ENCODE assay signal across 21 cellular contexts in the genomic region with DNA sequence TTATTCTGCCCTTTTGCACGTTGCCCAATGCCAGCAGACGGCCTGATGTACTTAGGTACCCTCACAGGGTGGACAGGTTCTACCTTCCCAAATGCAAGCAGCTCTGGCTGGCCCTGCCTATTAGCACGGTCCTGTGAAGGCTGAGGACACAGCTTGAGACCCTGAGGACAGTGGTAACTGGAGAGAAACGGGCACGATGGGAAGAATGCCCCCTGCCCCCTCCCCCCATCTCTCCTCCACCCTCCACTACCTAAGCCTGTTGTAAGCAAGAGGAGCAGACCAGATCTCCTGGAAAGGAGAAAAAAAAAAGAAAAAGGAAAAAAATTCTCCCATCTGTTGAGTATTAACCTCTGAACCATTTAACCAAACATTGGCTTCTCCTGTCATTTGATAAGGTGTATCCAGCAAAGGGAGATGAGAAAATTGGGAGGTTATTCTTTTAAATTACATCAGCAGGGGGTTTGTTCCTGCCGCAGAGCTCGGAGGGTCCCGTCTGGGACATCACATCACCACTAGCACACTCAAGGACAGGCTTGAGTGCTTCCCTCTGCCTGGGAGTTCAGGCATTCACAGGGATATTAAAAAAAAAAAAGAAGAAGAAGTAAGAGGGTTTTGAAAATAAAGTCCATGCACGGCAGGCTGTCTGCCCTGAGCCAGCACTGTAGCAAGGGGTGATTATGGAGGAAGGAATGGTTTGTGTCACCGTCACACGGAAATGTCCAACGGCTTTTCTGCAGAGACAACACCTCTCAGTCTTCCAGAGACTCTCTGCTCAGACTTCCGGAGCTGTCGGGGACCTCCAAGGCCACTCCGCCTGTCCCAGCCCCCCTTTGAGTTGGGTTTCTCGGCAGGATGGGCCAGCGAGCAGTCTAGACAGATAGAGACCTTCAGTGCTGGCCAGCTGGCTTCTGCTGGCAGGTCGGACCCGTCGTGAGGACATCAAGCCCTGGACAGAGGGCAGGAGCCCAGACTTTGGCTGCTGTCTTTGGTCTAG. TPM values are rescaled to one million over a fixed set of nuclear protein-coding genes. Genes with fewer than 3 reads are reported as not detected.
A peak's percentile ranks its signal among the peaks of the same experiment; 100 is the strongest.
DNase-seq lines count a peak whose midpoint lies in the region; ATAC-seq and TF ChIP-seq lines count a peak whose summit lies in the region.
"Had no signal": no experiment of that assay in that cellular context is flagged by ENCODE, and none has a peak within 500 bp of the region (broad histone marks: within the 10 kb centered on the region; RNA-seq: fewer than 3 reads in every experiment).

No MANE protein-coding gene starts in this region.

- no peaks in the 10 kb centered on the region for H3K36me3 ChIP-seq in fibroblast of lung (ENCODE audit: control insufficient read depth, insufficient read depth, low read length)
- H3K36me3 ChIP-seq in smooth muscle cell (ENCODE audit: low read depth) = no peaks in the 10 kb centered on the region

- H2AFZ ChIP-seq in fibroblast of lung (ENCODE audit: low read length) = no peak overlapping the region
- peak overlapping the region; percentile 26 for H2AFZ ChIP-seq in smooth muscle cell (ENCODE audit: low read depth)

- H3K9me3 ChIP-seq in fibroblast of lung (ENCODE audit: control insufficient read depth, insufficient read depth, low read depth, low read length) = no peaks in the 10 kb centered on the region
- H3K9me3 ChIP-seq in smooth muscle cell (replicated peaks; ENCODE audit: low read depth) = no peaks in the 10 kb centered on the region

- no peak for ATAC-seq in natural killer cell treated with Interleukin-12 subunit alpha and Interleukin-12 subunit beta and Interleukin-15 and Interleukin-18, amount 100 ng/mL, for 72 hours
- ATAC-seq: left colon had no signal

- no peak overlapping the region for H3K27ac Mint-ChIP-seq in natural killer cell treated with Interleukin-12 subunit alpha and Interleukin-12 subunit beta and Interleukin-15 and Interleukin-18, amount 100 ng/mL, for 72 hours
- H3K27ac Mint-ChIP-seq: activated CD4-positive, alpha-beta T cell treated with anti-CD3 and anti-CD28 coated beads, Interleukin-2, amount 10 ng/mL, durations not matched to agents 7 days and 5 days; HFFc6 had no signal

- H3K4me1 ChIP-seq in fibroblast of lung (ENCODE audit: control insufficient read depth, extremely low read depth, insufficient read depth, low read length) = no peaks in the 10 kb centered on the region
- peaks cover 9% of the 10 kb centered on the region for H3K4me1 ChIP-seq in smooth muscle cell (ENCODE audit: low read depth)

- no peak for TF ChIP-seq CTCF in fibroblast of lung (conservative IDR thresholded peaks at IDR 0.05 in 1 of 2, IDR thresholded peaks at IDR 0.05 in 1 of 2; ENCODE audit: low read depth in 1 of 2, low read length in 2 of 2)
- no peak for TF ChIP-seq CTCF in smooth muscle cell (IDR thresholded peaks at IDR 0.05; ENCODE audit: borderline replicate concordance, insufficient read depth, poor library complexity, severe bottlenecking)

- WGBS in smooth muscle cell (ENCODE audit: low lambda C conversion rate) = 29% methylated on average over 20 of the region's 20 CpGs

- H3K9me3 Mint-ChIP-seq in natural killer cell treated with Interleukin-12 subunit alpha and Interleukin-12 subunit beta and Interleukin-15 and Interleukin-18, amount 100 ng/mL, for 72 hours = no peaks in the 10 kb centered on the region
- H3K9me3 Mint-ChIP-seq: activated CD4-positive, alpha-beta T cell treated with anti-CD3 and anti-CD28 coated beads, Interleukin-2, amount 10 ng/mL, durations not matched to agents 7 days and 5 days; HFFc6 had no signal

- H3K4me1 Mint-ChIP-seq in natural killer cell treated with Interleukin-12 subunit alpha and Interleukin-12 subunit beta and Interleukin-15 and Interleukin-18, amount 100 ng/mL, for 72 hours (ENCODE audit: low read depth in 2 of 2) = no peaks in the 10 kb centered on the region
- H3K4me1 Mint-ChIP-seq: activated CD4-positive, alpha-beta T cell treated with anti-CD3 and anti-CD28 coated beads, Interleukin-2, amount 10 ng/mL, durations not matched to agents 7 days and 5 days had no signal

- no peak overlapping the region for H3K4me3 ChIP-seq in fibroblast of lung (replicated peaks in 1 of 4; ENCODE audit: control extremely low read depth in 1 of 4, insufficient read depth in 1 of 4, low read depth in 3 of 4, low read length in 4 of 4)
- H3K4me3 ChIP-seq in smooth muscle cell = no peak overlapping the region

- no peak overlapping the region for H3K4me3 Mint-ChIP-seq in natural killer cell treated with Interleukin-12 subunit alpha and Interleukin-12 subunit beta and Interleukin-15 and Interleukin-18, amount 100 ng/mL, for 72 hours
- H3K4me3 Mint-ChIP-seq: activated CD4-positive, alpha-beta T cell treated with anti-CD3 and anti-CD28 coated beads, Interleukin-2, amount 10 ng/mL, durations not matched to agents 7 days and 5 days; HFFc6 had no signal

- peak; percentile 75 for DNase-seq in NCI-H2171 (lab: John Stamatoyannopoulos, UW)
- no peak for DNase-seq in fibroblast of lung (ENCODE audit: low read depth in 2 of 2)
- DNase-seq in iPS-NIHi7 (ENCODE audit: extremely low spot score) = peak; percentile 44
- DNase-seq in smooth muscle cell (lab: John Stamatoyannopoulos, UW; ENCODE audit: unreplicated experiment) = no peak
- DNase-seq in UCSD-AML1 (lab: John Stamatoyannopoulos, UW; ENCODE audit: unreplicated experiment) = no peak
- no peak for DNase-seq in NCI-H526 (lab: John Stamatoyannopoulos, UW)
- no peak for DNase-seq in natural killer cell treated with Interleukin-12 subunit alpha and Interleukin-12 subunit beta and Interleukin-15 and Interleukin-18, amount 100 ng/mL, for 72 hours (ENCODE audit: low spot score)
- no peak for DNase-seq in stimulated activated CD4-positive, alpha-beta T cell treated with anti-CD3 and anti-CD28 coated beads, Interleukin-4, amount 100 ng/mL, for 24 hours
- DNase-seq: activated CD4-positive, alpha-beta T cell treated with anti-CD3 and anti-CD28 coated beads, Interleukin-2, amount 10 ng/mL, durations not matched to agents 7 days and 5 days; activated CD8-positive, alpha-beta memory T cell treated with anti-CD3 and anti-CD28 coated beads, Interleukin-2, amount 50 U/mL, for 48 hours; activated gamma-delta T cell; amygdala; cerebellar nuclear complex; EL; HFFc6; left colon; NCI-H1417 treated with DMSO at 0.1 percent for 48 hours; RPMI8226; stimulated activated CD4-positive, alpha-beta T cell treated with anti-CD3 and anti-CD28 coated beads, Interleukin-4, amount 100 ng/mL, for 1 hour had no signal

- H4K20me1 ChIP-seq in fibroblast of lung (ENCODE audit: control insufficient read depth, extremely low read depth, insufficient read depth, low read length) (no peaks in the 10 kb centered on the region), smooth muscle cell (ENCODE audit: low read depth) (no peaks in the 10 kb centered on the region)

- H3K9ac ChIP-seq in fibroblast of lung (ENCODE audit: insufficient read depth, low read length) = no peak overlapping the region
- no peak overlapping the region for H3K9ac ChIP-seq in smooth muscle cell (ENCODE audit: low read depth)

- H3K4me2 ChIP-seq in fibroblast of lung (ENCODE audit: extremely low read depth, insufficient read depth, low read length) = peak overlapping the region; percentile 30
- peak overlapping the region; percentile 50 for H3K4me2 ChIP-seq in smooth muscle cell

- H3K27me3 ChIP-seq in fibroblast of lung (ENCODE audit: control insufficient read depth, insufficient read depth, low read length) (peaks cover 6% of the 10 kb centered on the region), smooth muscle cell (ENCODE audit: low read depth) (no peaks in the 10 kb centered on the region)

- H3K27ac ChIP-seq in fibroblast of lung (ENCODE audit: insufficient read depth, low read length) (no peak overlapping the region), smooth muscle cell (ENCODE audit: low read depth) (peak overlapping the region; percentile 1)

- H3K27me3 Mint-ChIP-seq in natural killer cell treated with Interleukin-12 subunit alpha and Interleukin-12 subunit beta and Interleukin-15 and Interleukin-18, amount 100 ng/mL, for 72 hours = peaks cover 9% of the 10 kb centered on the region in 2 donors

- no peaks in the 10 kb centered on the region for H3K79me2 ChIP-seq in fibroblast of lung (ENCODE audit: control insufficient read depth, insufficient read depth, low read length)
- H3K79me2 ChIP-seq in smooth muscle cell (ENCODE audit: low read depth) = no peaks in the 10 kb centered on the region

- H3K36me3 Mint-ChIP-seq in natural killer cell treated with Interleukin-12 subunit alpha and Interleukin-12 subunit beta and Interleukin-15 and Interleukin-18, amount 100 ng/mL, for 72 hours = no peaks in the 10 kb centered on the region

- H3F3A ChIP-seq in smooth muscle cell (ENCODE audit: low read depth) = no peaks in the 10 kb centered on the region

RNA-seq across cellular contexts. Expression of a gene that starts 33.8 kb away (rescaled TPM):
- total RNA-seq in fibroblast of lung (not detected in 2 replicates), smooth muscle cell (0.31 and 0.58 TPM in 2 replicates)
- polyA plus RNA-seq in fibroblast of lung (not detected in 2 replicates), smooth muscle cell (0.79 and 1.7 TPM in 2 replicates)
- not detected in 2 replicates for polyA plus RNA-seq in fibroblast of lung (2012)
- not detected in 2 replicates for polyA minus RNA-seq in fibroblast of lung (ENCODE audit: low replicate concordance)
- not detected for total RNA-seq in natural killer cell treated with Interleukin-12 subunit alpha and Interleukin-12 subunit beta and Interleukin-15 and Interleukin-18, amount 100 ng/mL, for 72 hours
- total RNA-seq: HFFc6, HT1080, osteocyte had no signal

Comparison
In these comparisons a context has a peak if more than half of its experiments do, and no peak if none do; other contexts are left out.
1. DNase-seq: peak in NCI-H2171 (single experiment) and iPS-NIHi7 (single experiment); none in fibroblast of lung (0 of 2), smooth muscle cell (single experiment), UCSD-AML1 (single experiment), NCI-H526 (0 of 2), natural killer cell treated with Interleukin-12 subunit alpha and Interleukin-12 subunit beta and Interleukin-15 and Interleukin-18, amount 100 ng/mL, for 72 hours (single experiment) and stimulated activated CD4-positive, alpha-beta T cell treated with anti-CD3 and anti-CD28 coated beads, Interleukin-4, amount 100 ng/mL, for 24 hours (single experiment).